Comparison of ENCODE assay signal across 15 cellular contexts in the genomic region with DNA sequence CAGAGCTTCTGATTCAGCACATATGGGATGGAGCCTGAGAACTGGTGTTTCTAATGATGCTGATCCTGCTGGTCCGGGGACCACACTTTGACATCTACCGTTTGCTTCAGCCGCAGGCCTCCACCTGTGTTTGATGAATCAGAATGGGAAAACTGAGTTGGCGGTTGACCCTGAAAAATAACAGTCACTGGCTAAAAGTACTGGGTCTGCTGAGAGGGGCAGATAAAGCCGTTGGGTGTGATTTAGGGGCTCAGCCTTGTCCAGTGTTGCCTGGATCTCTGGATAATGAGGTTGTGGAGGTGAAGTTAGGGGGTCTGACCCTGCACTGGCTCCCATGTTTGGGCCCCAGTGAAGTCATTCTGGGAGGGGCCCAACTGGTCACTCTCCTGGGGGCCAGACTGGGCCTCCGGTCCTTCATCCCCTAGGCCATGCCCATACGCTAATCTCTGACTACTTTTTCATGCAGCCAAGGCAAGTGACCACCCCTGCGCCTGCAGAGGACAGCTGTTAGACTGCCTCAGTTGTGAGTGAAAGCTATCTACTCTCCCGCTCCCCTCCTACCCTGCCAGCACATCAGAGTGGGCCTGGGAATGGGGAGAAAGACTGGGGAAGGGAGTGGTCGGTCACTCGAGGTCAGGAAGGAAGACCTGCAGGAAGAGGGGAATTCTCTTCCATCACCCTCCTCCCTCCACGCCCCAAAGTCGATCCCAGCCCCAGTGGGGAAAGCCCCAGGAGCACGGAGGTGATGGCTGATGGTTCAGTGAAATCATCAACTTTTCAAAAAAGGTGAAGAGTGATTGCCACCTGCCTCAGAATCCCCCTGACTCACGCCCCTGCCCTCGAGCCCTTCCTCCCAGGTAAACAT. TPM values are rescaled to one million over a fixed set of nuclear protein-coding genes. Genes with fewer than 3 reads are reported as not detected.
DNase-seq lines count a peak whose midpoint lies in the region; ATAC-seq and TF ChIP-seq lines count a peak whose summit lies in the region.
"Had no signal": no experiment of that assay in that cellular context is flagged by ENCODE, and none has a peak within 500 bp of the region (broad histone marks: within the 10 kb centered on the region; RNA-seq: fewer than 3 reads in every experiment).

No MANE protein-coding gene starts in this region.

- H3K36me3 ChIP-seq in H7 (replicated peaks; ENCODE audit: control insufficient read depth, insufficient read depth, low read length) (peaks cover 75% of the 10 kb centered on the region), testis (ENCODE audit: low read depth, missing control alignments) (no peaks in the 10 kb centered on the region)
- H3K36me3 ChIP-seq: suprapubic skin had no signal

- H3K36me3 Mint-ChIP-seq in glutamatergic neuron (ENCODE audit: unreplicated experiment), result peaks cover 21% of the 10 kb centered on the region

- no peak for TF ChIP-seq CTCF in glutamatergic neuron (IDR thresholded peaks at IDR 0.05; ENCODE audit: partially characterized antibody, unreplicated experiment)
- no peak for TF ChIP-seq CTCF in testis (IDR thresholded peaks at IDR 0.05)

- H3K4me3 ChIP-seq in H7 (ENCODE audit: insufficient read depth, low read depth, low read length) (no peak overlapping the region), testis (no peak overlapping the region)
- H3K4me3 ChIP-seq: suprapubic skin had no signal

- no peak overlapping the region for H3K27ac Mint-ChIP-seq in glutamatergic neuron (ENCODE audit: unreplicated experiment)

- WGBS in testis, 2 donors, result 88 to 92% methylated on average over 10 to 16 of the region's 16 CpGs

- TF ChIP-seq POLR2A in testis (IDR thresholded peaks at IDR 0.05), result no peak

- H3K9me3 Mint-ChIP-seq in glutamatergic neuron (ENCODE audit: unreplicated experiment), result peaks cover 11% of the 10 kb centered on the region
- H3K9me3 Mint-ChIP-seq: central memory CD8-positive, alpha-beta T cell had no signal

- intact Hi-C loops in testis (cut with DNase I; ENCODE audit: low total_unique reads), result no loop called here

- H3K27me3 ChIP-seq in H7 (ENCODE audit: control insufficient read depth, insufficient read depth, low read length), result no peaks in the 10 kb centered on the region
- no peaks in the 10 kb centered on the region for H3K27me3 ChIP-seq in testis
- H3K27me3 ChIP-seq: suprapubic skin had no signal

- peak overlapping the region; percentile 3 for H3K4me3 Mint-ChIP-seq in glutamatergic neuron (ENCODE audit: unreplicated experiment)
- H3K4me3 Mint-ChIP-seq: central memory CD8-positive, alpha-beta T cell had no signal

- H3K9me3 ChIP-seq in testis, result no peaks in the 10 kb centered on the region
- H3K9me3 ChIP-seq: SK-N-SH, suprapubic skin had no signal

- DNase-seq in glutamatergic neuron (no peak), H7 (no peak), testis (no peak), RKO (ENCODE audit: low spot score) (no peak), NK-92 (lab: John Stamatoyannopoulos, UW; ENCODE audit: unreplicated experiment) (no peak)
- DNase-seq: activated gamma-delta T cell treated with Interleukin-2 at 50 U/mL for 16 hours, erythroblast, GOT3, NCI-H1092, SK-N-SH had no signal

- no peaks in the 10 kb centered on the region for H3K4me1 ChIP-seq in testis

- no peak overlapping the region for H3K27ac ChIP-seq in testis
- H3K27ac ChIP-seq: suprapubic skin had no signal

- H3K27me3 Mint-ChIP-seq in glutamatergic neuron (ENCODE audit: unreplicated experiment), result peaks cover 19% of the 10 kb centered on the region

- H3K4me1 Mint-ChIP-seq in glutamatergic neuron (ENCODE audit: low read depth, unreplicated experiment), result peaks cover 58% of the 10 kb centered on the region

- peak; percentile 34 for ATAC-seq in GM18519 (IDR thresholded peaks at IDR 0.05; ENCODE audit: low FRiP score, unreplicated experiment)
- ATAC-seq in GM21390 (IDR thresholded peaks at IDR 0.05; ENCODE audit: unreplicated experiment), result peak; percentile 30
- ATAC-seq in HG03442 (IDR thresholded peaks at IDR 0.05; ENCODE audit: unreplicated experiment), result peak; percentile 38

RNA-seq across cellular contexts. Expression of gene VASH2, which starts 27.7 kb away (rescaled TPM):
- total RNA-seq in glutamatergic neuron (ENCODE audit: unreplicated experiment) (59.8 TPM), testis (10 to 100 TPM in 1 of 2 donors, 1 to 10 TPM in 1; 9.5 to 30.9 TPM)
- total RNA-seq in H7 (2014; rRNA removed; shearing (Covaris generic)), result 50.9 and 74.6 TPM in 2 replicates
- polyA plus RNA-seq in testis (ENCODE audit: insufficient read depth, low read depth, low replicate concordance), result 18.0 TPM

RNA-seq across cellular contexts. Expression of gene ANGEL2, which starts 37.7 kb away (rescaled TPM):
- total RNA-seq in glutamatergic neuron (ENCODE audit: unreplicated experiment), result 33.1 TPM
- total RNA-seq in H7 (2014; rRNA removed; shearing (Covaris generic)), result 57.4 and 67.4 TPM in 2 replicates
- total RNA-seq in testis, result 10 to 100 TPM; 49.1 to 63.1 TPM
- polyA plus RNA-seq in testis (ENCODE audit: insufficient read depth, low read depth, low replicate concordance), result 20.3 TPM
